8 cellular contexts compared by ENCODE assay signal in the genomic region with DNA sequence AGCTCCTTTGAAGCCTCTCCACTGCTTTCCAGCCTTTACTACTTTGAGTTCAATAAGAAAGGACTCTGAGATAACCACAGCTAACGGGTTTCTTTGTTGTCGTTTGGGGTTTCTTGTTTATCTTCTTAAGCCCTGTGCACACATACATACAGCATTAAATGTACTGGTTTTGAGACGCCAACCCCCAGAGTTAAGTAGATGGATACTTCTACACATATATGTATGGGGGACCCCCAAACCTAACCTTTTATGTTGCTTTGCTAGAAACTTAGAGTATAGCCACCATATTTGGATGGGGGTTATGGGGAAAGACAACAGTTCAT. TPM values are rescaled to one million over a fixed set of nuclear protein-coding genes. Genes with fewer than 3 reads are reported as not detected.
DNase-seq lines count a peak whose midpoint lies in the region; ATAC-seq and TF ChIP-seq lines count a peak whose summit lies in the region.

No MANE protein-coding gene starts in this region.

- intact Hi-C loops in left cardiac atrium (cut with DNase I) (loop anchor here in 1 of 2 donors (5.0 kb wide), 1 partner anchor 353 kb away; no protein-coding TSS in a partner anchor), ascending aorta (cut with DNase I) (loop anchor here (2.0 to 5.0 kb wide), 7 partner anchors 57 to 1028 kb away; partner anchors contain the start of genes AASDH, CLOCK, NOA1 and POLR2B), lower lobe of right lung (cut with DNase I) (no loop called here)

- DNase-seq in cardiac muscle cell (ENCODE audit: low read depth in 1 of 2, low spot score in 1 of 2) (peak in 1 of 2 donors; percentile 5), left cardiac atrium (no peak), ascending aorta (ENCODE audit: low spot score in 2 of 2) (no peak), lower lobe of right lung (no peak)

- no peak for ATAC-seq in left cardiac atrium
- no peak for ATAC-seq in lower lobe of right lung
- no peak for ATAC-seq in GM19328 (IDR thresholded peaks at IDR 0.05; ENCODE audit: unreplicated experiment)
- ATAC-seq in GM21825 (IDR thresholded peaks at IDR 0.05; ENCODE audit: unreplicated experiment): no peak
- no peak for ATAC-seq in esophagus mucosa

- H3K9me3 ChIP-seq in cardiac muscle cell (ENCODE audit: low read depth) (no peaks in the 10 kb centered on the region), ascending aorta (no peaks in the 10 kb centered on the region), lower lobe of right lung (no peaks in the 10 kb centered on the region)

- H3K4me1 ChIP-seq in cardiac muscle cell (ENCODE audit: low read depth): peaks cover 14% of the 10 kb centered on the region
- peaks cover 0 to 15% of the 10 kb centered on the region in 2 donors for H3K4me1 ChIP-seq in ascending aorta
- H3K4me1 ChIP-seq in lower lobe of right lung: peaks cover 25% of the 10 kb centered on the region
- H3K4me1 ChIP-seq in urinary bladder (ENCODE audit: insufficient read depth): no peaks in the 10 kb centered on the region

- no peak for TF ChIP-seq CTCF in cardiac muscle cell (IDR thresholded peaks at IDR 0.05; ENCODE audit: low read depth, low read length)
- TF ChIP-seq CTCF in ascending aorta (IDR thresholded peaks at IDR 0.05): no peak
- no peak for TF ChIP-seq CTCF in lower lobe of right lung (IDR thresholded peaks at IDR 0.05)

- H3K36me3 ChIP-seq in cardiac muscle cell: no peaks in the 10 kb centered on the region
- peaks cover 3 to 8% of the 10 kb centered on the region in 2 donors for H3K36me3 ChIP-seq in ascending aorta
- peaks cover 22% of the 10 kb centered on the region for H3K36me3 ChIP-seq in lower lobe of right lung
- H3K36me3 ChIP-seq in urinary bladder (ENCODE audit: insufficient read depth): no peaks in the 10 kb centered on the region

- whole genome bisulfite sequencing in urinary bladder: 5% methylated on average over 3 of the region's 3 CpGs

- H3K4me3 ChIP-seq in cardiac muscle cell (peak overlapping the region; percentile 66), ascending aorta (peak overlapping the region; percentile 61 to 98), lower lobe of right lung (peak overlapping the region; percentile 74), urinary bladder (ENCODE audit: low read depth, low read length) (peak overlapping the region; percentile 57)

- H3K27ac ChIP-seq in cardiac muscle cell (peak overlapping the region; percentile 83), ascending aorta (peak overlapping the region; percentile 90 to 93), lower lobe of right lung (peak overlapping the region; percentile 96), urinary bladder (ENCODE audit: low read depth) (no peak overlapping the region)

- H3K27me3 ChIP-seq in cardiac muscle cell (no peaks in the 10 kb centered on the region), ascending aorta (no peaks in the 10 kb centered on the region), lower lobe of right lung (ENCODE audit: low read depth) (no peaks in the 10 kb centered on the region)

RNA-seq across cellular contexts. Expression of gene CEP135, which starts 0.7 kb away (rescaled TPM):
- total RNA-seq in cardiac muscle cell (2.4 and 5.5 TPM in 2 replicates), left cardiac atrium (1 to 10 TPM; 2.8 to 3.2 TPM), ascending aorta (0.53 TPM), lower lobe of right lung (8.2 TPM), urinary bladder (21.2 TPM), esophagus mucosa (4.0 TPM)
- polyA plus RNA-seq in cardiac muscle cell (4.4 and 4.5 TPM in 2 replicates), urinary bladder (3.3 TPM)
